ENCODE assay signal across 17 cellular contexts in genomic region chr1:57959727-57960300, GRCh38.
A peak's percentile ranks its signal among the peaks of the same experiment; 100 is the strongest.
DNase-seq lines count a peak whose midpoint lies in the region; TF ChIP-seq lines count a peak whose summit lies in the region.
"Had no signal": no experiment of that assay in that cellular context is flagged by ENCODE, and none has a peak within 500 bp of the region (broad histone marks: within the 10 kb centered on the region; RNA-seq: fewer than 3 reads in every experiment).

No MANE protein-coding gene starts in this region.

- H3K36me3 Mint-ChIP-seq in nephron progenitor cell (ENCODE audit: low read depth) (no peaks in the 10 kb centered on the region), osteocyte (ENCODE audit: unreplicated experiment) (no peaks in the 10 kb centered on the region)

- intact Hi-C loops in dorsolateral prefrontal cortex (cut with DNase I), result no loop called here

- no peaks in the 10 kb centered on the region for H3K9me3 Mint-ChIP-seq in nephron progenitor cell
- no peaks in the 10 kb centered on the region for H3K9me3 Mint-ChIP-seq in osteocyte (ENCODE audit: unreplicated experiment)
- H3K9me3 Mint-ChIP-seq: CD4-positive, alpha-beta T cell had no signal

- peak overlapping the region; percentile 2 for H3K27ac Mint-ChIP-seq in nephron progenitor cell
- no peak overlapping the region for H3K27ac Mint-ChIP-seq in osteocyte (ENCODE audit: unreplicated experiment)
- H3K27ac Mint-ChIP-seq: CD4-positive, alpha-beta T cell had no signal

- no peak overlapping the region for H3K4me3 Mint-ChIP-seq in nephron progenitor cell
- no peak overlapping the region for H3K4me3 Mint-ChIP-seq in osteocyte (ENCODE audit: unreplicated experiment)
- H3K4me3 Mint-ChIP-seq: CD4-positive, alpha-beta T cell had no signal

- DNase-seq in DMS 273 (lab: John Stamatoyannopoulos, UW; ENCODE audit: unreplicated experiment), result peak; percentile 59
- peak; percentile 72 for DNase-seq in NCI-H2171 treated with DMSO at 0.1 percent for 48 hours (lab: John Stamatoyannopoulos, UW)
- peak in 9 of 10 donors; percentile 15 to 87 (median 62) for DNase-seq in dorsolateral prefrontal cortex
- DNase-seq in nephron progenitor cell, result no peak
- DNase-seq in AG08395 (ENCODE audit: low spot score), result no peak
- DNase-seq in activated T-cell treated with anti-CD3 and anti-CD28 coated beads for 4 hours, result no peak
- no peak for DNase-seq in osteocyte (ENCODE audit: extremely low spot score, unreplicated experiment)
- DNase-seq in HuH-7 (ENCODE audit: low spot score), result no peak
- DNase-seq: CD4-positive, alpha-beta T cell; Kasumi-1; MG63; NCI-H1048; NCI-H1436 treated with DMSO at 0.1 percent for 48 hours; NCI-H2081; NCI-H510A treated with DMSO at 0.1 percent for 48 hours; NCI-H82; SHP77 treated with DMSO at 0.1 percent for 48 hours had no signal

- TF ChIP-seq CTCF in dorsolateral prefrontal cortex (IDR thresholded peaks at IDR 0.05 in 54 of 56, conservative IDR thresholded peaks at IDR 0.05 in 2 of 56; ENCODE audit: low read depth in 1 of 56, partially characterized antibody in 56 of 56) (no peak), nephron progenitor cell (IDR thresholded peaks at IDR 0.05) (no peak), osteocyte (IDR thresholded peaks at IDR 0.05) (no peak)

- H3K27me3 ChIP-seq in dorsolateral prefrontal cortex, result peaks cover 0 to under 1% (median 0%) of the 10 kb centered on the region in 45 donors
- H3K27me3 ChIP-seq: MG63 had no signal

- no peak overlapping the region for H3K4me3 ChIP-seq in dorsolateral prefrontal cortex
- H3K4me3 ChIP-seq: MG63 had no signal

- peak overlapping the region in 7 of 59 donors; percentile 5 to 61 (median 38) for H3K27ac ChIP-seq in dorsolateral prefrontal cortex

- H3K4me1 Mint-ChIP-seq in nephron progenitor cell, result no peaks in the 10 kb centered on the region
- H3K4me1 Mint-ChIP-seq in osteocyte (ENCODE audit: unreplicated experiment), result no peaks in the 10 kb centered on the region

- H3K27me3 Mint-ChIP-seq in nephron progenitor cell (ENCODE audit: low read depth, poor library complexity) (no peaks in the 10 kb centered on the region), osteocyte (ENCODE audit: unreplicated experiment) (no peaks in the 10 kb centered on the region)
- H3K27me3 Mint-ChIP-seq: CD4-positive, alpha-beta T cell had no signal

Comparison
In these comparisons a context has a peak if more than half of its experiments do, and no peak if none do; other contexts are left out.
1. DNase-seq: peak in DMS 273 (single experiment), NCI-H2171 treated with DMSO at 0.1 percent for 48 hours (single experiment) and dorsolateral prefrontal cortex (9 of 10); none in nephron progenitor cell (single experiment), AG08395 (single experiment), activated T-cell treated with anti-CD3 and anti-CD28 coated beads for 4 hours (single experiment), osteocyte (single experiment) and HuH-7 (single experiment).